In the genomic region with DNA sequence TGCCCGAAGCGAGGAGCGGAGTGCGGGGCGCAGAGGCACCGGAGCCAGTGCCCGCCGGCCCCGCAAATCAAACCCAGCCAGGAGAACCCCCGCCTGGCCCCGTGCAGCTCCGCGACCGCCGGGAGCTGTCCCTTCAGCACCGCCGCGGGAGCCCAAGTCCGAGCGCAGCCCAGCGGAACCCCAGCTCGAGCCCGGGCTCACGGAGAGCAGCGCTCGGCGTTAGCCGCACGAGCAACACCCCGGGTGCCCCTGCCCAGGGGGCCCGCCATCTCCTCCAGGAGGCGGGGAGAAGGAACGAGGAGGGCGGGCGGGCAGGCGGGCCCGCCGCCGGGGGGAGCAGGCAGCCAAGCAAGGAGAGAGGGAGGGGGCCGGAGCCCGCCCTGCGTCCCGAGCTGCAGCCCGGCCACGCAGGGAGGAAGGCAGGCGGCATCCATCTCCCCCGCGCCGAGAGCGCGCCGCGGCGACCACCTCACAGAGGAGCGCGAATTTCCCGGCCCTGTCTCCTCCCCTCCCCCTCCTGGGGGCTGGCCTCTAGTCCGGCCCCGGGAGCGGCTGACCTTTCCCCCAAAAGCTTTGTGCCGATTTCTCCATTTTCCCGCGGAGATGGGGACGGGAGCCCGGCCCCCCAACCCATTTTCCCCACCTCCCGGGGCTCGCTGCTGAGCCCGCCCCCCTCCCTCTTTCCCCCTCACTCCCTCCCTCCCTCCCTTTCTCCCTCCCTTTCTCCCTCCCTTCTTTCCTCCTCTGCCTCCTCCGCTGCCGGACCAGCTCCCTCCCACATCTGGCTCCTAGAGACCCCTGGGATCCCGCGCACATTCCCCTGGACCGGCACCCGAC, we compare ENCODE assay signal across 1 cellular context.
TF ChIP-seq lines count a peak whose summit lies in the region.

No MANE protein-coding gene starts in this region.

TF ChIP-seq in Ishikawa, 13 proteins besides CTCF, POLR2A, EP300 and RAD21 (continued from another document):
- TF ChIP-seq ZBTB7A (IDR thresholded peaks at IDR 0.05; ENCODE audit: low read depth): peak; percentile 42; the same call in 1 of the 2 replicates
